17 cellular contexts compared by ENCODE assay signal in the genomic region with DNA sequence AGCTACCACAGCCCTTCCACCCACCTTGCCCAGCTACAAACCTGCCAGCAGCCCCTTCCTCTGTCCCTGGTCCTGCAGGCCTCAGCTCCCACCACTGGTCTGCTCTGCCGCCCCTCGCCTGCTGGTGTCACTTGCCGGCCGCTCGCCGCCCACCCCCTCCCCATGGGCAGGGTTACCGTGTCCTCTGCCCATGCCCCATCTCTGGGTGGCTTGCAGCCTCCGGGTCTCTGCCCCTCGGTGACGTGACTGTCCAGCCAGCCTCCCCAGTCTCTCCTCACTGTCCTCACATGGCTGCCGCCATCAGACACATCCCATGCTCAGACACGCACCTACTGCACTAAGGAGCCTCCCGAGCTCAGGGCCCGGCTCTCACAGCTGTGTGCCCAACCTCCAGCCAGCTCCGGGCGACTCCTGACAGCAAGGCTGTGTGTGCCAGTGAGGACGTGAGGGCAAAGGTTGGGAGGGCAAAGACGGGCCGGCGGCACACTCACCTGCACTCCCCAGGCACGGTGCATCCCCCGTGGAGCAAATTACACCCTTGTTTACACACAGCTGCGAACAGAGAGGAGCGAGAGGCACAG.
"Had no signal": no experiment of that assay in that cellular context is flagged by ENCODE, and none has a peak within 500 bp of the region (broad histone marks: within the 10 kb centered on the region; RNA-seq: fewer than 3 reads in every experiment).

No MANE protein-coding gene starts in this region.

- DNase-seq: activated B cell treated with CpG ODN at 0.5 μM for 24 hours; activated CD4-positive, alpha-beta T cell treated with anti-CD3 and anti-CD28 coated beads, Interleukin-2, amount 10 ng/mL, durations not matched to agents 7 days and 5 days; activated CD8-positive, alpha-beta memory T cell treated with anti-CD3 and anti-CD28 coated beads for 24 hours; activated T-cell treated with anti-CD3 and anti-CD28 coated beads for 4 hours; amniotic stem cell; brain microvascular endothelial cell; dorsolateral prefrontal cortex; lower lobe of right lung; T-helper 1 cell; thyroid gland had no signal

- H3K27me3 ChIP-seq: dorsolateral prefrontal cortex, neural progenitor cell, thyroid gland, vagina had no signal

- H3K36me3 ChIP-seq: brain microvascular endothelial cell, neural progenitor cell, thyroid gland, vagina had no signal

- H3K9me3 ChIP-seq: lower lobe of right lung, thyroid gland, vagina had no signal

- H3K27ac ChIP-seq: brain microvascular endothelial cell, lower lobe of right lung, neural progenitor cell, parathyroid adenoma, thyroid gland, vagina had no signal

- H3K4me1 ChIP-seq: parathyroid adenoma, thyroid gland, vagina had no signal

- H3K4me3 ChIP-seq: dorsolateral prefrontal cortex, lower lobe of right lung, neural progenitor cell, smooth muscle cell, thyroid gland, vagina had no signal

- ATAC-seq: activated naive CD4-positive, alpha-beta T cell treated with anti-CD3 and anti-CD28 coated beads, Interleukin-2, amount 50 U/mL, for 72 hours; esophagus mucosa; lower lobe of right lung; stimulated activated effector memory CD8-positive, alpha-beta T cell treated with anti-CD3 and anti-CD28 coated beads, Interleukin-12 subunit alpha, Interleukin-12 subunit beta, amount 100 ng/mL, for 72 hours had no signal
